ENCODE assay signal across 1 cellular context in the genomic region with DNA sequence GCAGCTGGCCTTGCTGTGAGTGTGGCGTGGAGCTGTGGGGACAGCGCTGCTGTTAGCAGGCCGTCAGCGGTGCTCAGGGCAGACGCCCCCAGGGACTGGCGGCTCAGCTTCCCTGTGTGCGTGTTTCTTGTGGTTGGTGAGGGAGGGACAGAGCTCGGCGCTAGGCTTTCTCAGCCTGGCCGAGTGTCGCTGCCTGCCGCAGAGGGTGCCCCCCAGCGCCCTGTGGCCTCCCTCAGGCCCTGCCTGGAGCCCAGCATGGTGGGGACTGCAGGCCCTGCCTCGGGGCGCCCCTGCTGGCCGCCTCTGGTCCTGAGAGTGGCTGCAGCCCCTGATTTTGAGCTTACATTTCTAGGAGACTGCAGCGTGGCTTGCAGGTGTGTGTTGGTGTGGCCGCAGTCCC.
TF ChIP-seq lines count a peak whose summit lies in the region.

No MANE protein-coding gene starts in this region.

TF ChIP-seq in SK-N-SH, 30 proteins besides CTCF, POLR2A, EP300 and RAD21 (continued from another document):
- TF ChIP-seq IRF3 (IDR thresholded peaks at IDR 0.05; ENCODE audit: low read depth, low read length) (no peak), FOXM1 (IDR thresholded peaks at IDR 0.05; ENCODE audit: low read depth) (no peak), POLR2AphosphoS5 (IDR thresholded peaks at IDR 0.05; ENCODE audit: low read depth, low read length) (no peak)
